ENCODE assay signal across 11 cellular contexts in the genomic region with DNA sequence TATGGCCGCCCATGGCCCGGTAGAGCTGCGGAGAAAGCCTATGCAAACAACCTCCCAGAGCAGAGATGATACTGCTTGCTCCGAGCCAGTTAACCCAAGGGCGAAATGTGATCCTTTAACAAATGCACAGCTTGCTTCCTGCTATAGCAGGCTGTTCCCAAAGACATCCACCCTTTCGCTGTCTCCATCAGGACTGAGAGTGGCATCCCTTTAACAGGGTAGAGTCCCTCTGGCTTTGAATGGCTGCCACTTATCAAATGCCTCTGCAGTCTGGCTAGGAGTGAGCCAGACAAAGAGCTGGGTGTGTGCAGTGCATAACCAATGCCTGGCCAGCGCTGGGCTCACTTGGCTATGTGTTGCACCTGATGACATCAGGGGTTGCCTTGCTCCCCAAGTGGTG.
DNase-seq lines count a peak whose midpoint lies in the region; FAIRE-seq and TF ChIP-seq lines count a peak whose summit lies in the region.
"Had no signal": no experiment of that assay in that cellular context is flagged by ENCODE, and none has a peak within 500 bp of the region (broad histone marks: within the 10 kb centered on the region; RNA-seq: fewer than 3 reads in every experiment).

No MANE protein-coding gene starts in this region.

- no peak overlapping the region for H3K18ac ChIP-seq in H1 (ENCODE audit: extremely low read depth, low read length)

- H3K79me1 ChIP-seq in H1 (ENCODE audit: low read depth, low read length) = no peaks in the 10 kb centered on the region

- no peaks in the 10 kb centered on the region for H3K9me3 ChIP-seq in HEK293 (ENCODE audit: control insufficient read depth, insufficient read depth, low read depth, low read length)
- H3K9me3 ChIP-seq in H1 (ENCODE audit: insufficient read depth in 2 of 2, low read depth in 1 of 2, low read length in 1 of 2) = no peaks in the 10 kb centered on the region
- H3K9me3 ChIP-seq in BE2C = no peaks in the 10 kb centered on the region

- no peak overlapping the region for H4K5ac ChIP-seq in H1 (ENCODE audit: insufficient read length, low read depth, low read length)

- H2BK5ac ChIP-seq in H1 (ENCODE audit: low read depth, low read length) = no peak overlapping the region

- no peak overlapping the region for H2AK5ac ChIP-seq in H1 (ENCODE audit: low read depth, low read length)

- H3K27ac ChIP-seq in HEK293 (ENCODE audit: extremely low read depth, low read depth, low read length) (no peak overlapping the region), H1 (ENCODE audit: low read depth, low read length) (no peak overlapping the region)

- H3K23me2 ChIP-seq in H1 (ENCODE audit: low read depth, low read length) = no peaks in the 10 kb centered on the region

- POLR2A ChIA-PET in HEK293 (lab: Yijun Ruan, JAX) (interaction anchor here (0.6 kb wide), 1 partner anchor 209 kb away, joined by 3 read pairs; no protein-coding TSS in a partner anchor), H1 (lab: Charles Lee; ENCODE audit: partially characterized antibody) (no interaction called here)

- TF ChIP-seq POLR2A in H1 (IDR thresholded peaks at IDR 0.05; ENCODE audit: control extremely low read depth in 1 of 2, low read depth in 2 of 2, low read length in 2 of 2) = no peak

- 0 out of 2 replicates have a peak overlapping the region, but pooled peaks have one; percentile 43 for H2BK20ac ChIP-seq in H1 (ENCODE audit: low read length)

- H3K79me2 ChIP-seq in H1 (ENCODE audit: control insufficient read depth in 1 of 2, insufficient read depth in 2 of 2, low read length in 2 of 2) = no peaks in the 10 kb centered on the region

- TF ChIP-seq EP300 in H1 (IDR thresholded peaks at IDR 0.05; ENCODE audit: borderline replicate concordance in 1 of 2, low read depth in 2 of 2, low read length in 2 of 2) = no peak

- H3K4me3 ChIP-seq in HEK293 (ENCODE audit: low read depth, low read length) = no peak overlapping the region
- H3K4me3 ChIP-seq in H1 (ENCODE audit: extremely low read depth in 1 of 4, insufficient read depth in 2 of 4, low read depth in 3 of 4, low read length in 4 of 4) = no peak overlapping the region
- no peak overlapping the region for H3K4me3 ChIP-seq in BE2C (ENCODE audit: low read depth, low read length)

- H2AFZ ChIP-seq in H1 (ENCODE audit: low read length) = 0 out of 2 replicates have a peak overlapping the region, but pooled peaks have one; percentile 26

- no peak overlapping the region for H3K4me3 Mint-ChIP-seq in progenitor cell of endocrine pancreas (ENCODE audit: low read depth)

- H3K9ac ChIP-seq in H1 (replicated peaks in 1 of 4; ENCODE audit: extremely low read depth in 1 of 4, low read depth in 3 of 4, low read length in 3 of 4) = peak overlapping the region in 1 of 4 experiments; percentile 38; a peak in 1 of 7 replicates

- no peak overlapping the region for H3K4ac ChIP-seq in H1 (replicated peaks; ENCODE audit: insufficient read length, low read depth, low read length)

- H3K56ac ChIP-seq in H1 (replicated peaks; ENCODE audit: insufficient read length, low read depth, low read length) = no peak overlapping the region

- no peaks in the 10 kb centered on the region for H3K27me3 ChIP-seq in H1 (replicated peaks in 1 of 4; ENCODE audit: control insufficient read depth in 3 of 4, extremely low read depth in 1 of 4, insufficient read depth in 3 of 4, low read length in 3 of 4)
- H3K27me3 ChIP-seq in BE2C = no peaks in the 10 kb centered on the region

- DNase-seq in NCI-H2171 treated with DMSO at 0.1 percent for 48 hours (lab: John Stamatoyannopoulos, UW) (peak; percentile 92), H1 (ENCODE audit: low read depth in 1 of 2, low spot score in 2 of 2) (no peak), progenitor cell of endocrine pancreas (ENCODE audit: low spot score, unreplicated experiment) (no peak), BE2C (no peak), GF-D8 (lab: John Stamatoyannopoulos, UW) (no peak), GM19240 (ENCODE audit: insufficient read length, low spot score) (no peak)
- no peak for DNase-seq in stimulated activated naive CD4-positive, alpha-beta T cell (lab: John Stamatoyannopoulos, UW)
- DNase-seq: activated naive CD4-positive, alpha-beta T cell treated with anti-CD3 and anti-CD28 coated beads, Interleukin-2, amount 50 U/mL, for 16 hours; central memory CD4-positive, alpha-beta T cell; T-helper 9 cell had no signal

- CTCF ChIA-PET in HEK293 (lab: Yijun Ruan, JAX) (interaction anchor here (0.6 to 3.4 kb wide), 5 partner anchors 8 to 204 kb away, joined by 3 to 19 read pairs (median 11); no protein-coding TSS in a partner anchor), H1 (lab: Charles Lee; ENCODE audit: partially characterized antibody) (interaction anchor here (0.6 to 11.7 kb wide), 10 partner anchors 10 to 121 kb away, joined by 3 to 416 read pairs (median 6); no protein-coding TSS in a partner anchor)

- no peak for FAIRE-seq in H1 (lab: Jason Lieb, UNC)

- 85% methylated on average over 7 of the region's 7 CpGs; no CpG with 5 or more reads in 1 of the 2 experiments for WGBS in H1 (ENCODE audit: extremely low coverage in 1 of 2, insufficient coverage in 1 of 2, insufficient read length in 1 of 2, insufficient replicate concordance in 2 of 2, low coverage in 1 of 2, low lambda C conversion rate in 2 of 2, missing lambda C conversion rate in 1 of 2), 2 experiments

- no peak overlapping the region for H3K4me2 ChIP-seq in H1 (ENCODE audit: insufficient read depth in 1 of 2, low read depth in 2 of 2, low read length in 2 of 2)

- TF ChIP-seq CTCF in HEK293 (tag by site-specific recombination; IDR thresholded peaks at IDR 0.05) (no peak), H1 (IDR thresholded peaks at IDR 0.05; ENCODE audit: control extremely low read depth in 1 of 3, insufficient read depth in 1 of 3, low read depth in 1 of 3, low read length in 3 of 3) (no peak), progenitor cell of endocrine pancreas (IDR thresholded peaks at IDR 0.05; ENCODE audit: unreplicated experiment) (no peak), BE2C (IDR thresholded peaks at IDR 0.05; ENCODE audit: low read depth, low read length) (no peak)

- no peak overlapping the region for H4K91ac ChIP-seq in H1 (replicated peaks; ENCODE audit: insufficient read length, low read length)

- peak overlapping the region; percentile 42 for H3K27ac Mint-ChIP-seq in progenitor cell of endocrine pancreas

- H4K20me1 ChIP-seq in H1 (replicated peaks in 1 of 2; ENCODE audit: control insufficient read depth in 1 of 2, insufficient read depth in 2 of 2, low read length in 2 of 2) = no peaks in the 10 kb centered on the region

- H2BK12ac ChIP-seq in H1 (ENCODE audit: low read depth, low read length) = peak overlapping the region; percentile 17; the same call in 1 of the 2 replicates

- H3K36me3 ChIP-seq in HEK293 (ENCODE audit: control insufficient read depth in 2 of 2, insufficient read depth in 1 of 2, low read length in 2 of 2) (no peaks in the 10 kb centered on the region), H1 (ENCODE audit: control insufficient read depth in 2 of 4, insufficient read depth in 4 of 4, low read length in 3 of 4) (no peaks in the 10 kb centered on the region), BE2C (no peaks in the 10 kb centered on the region)

- no peak overlapping the region for H2BK15ac ChIP-seq in H1 (ENCODE audit: low read length)

- no peaks in the 10 kb centered on the region for H3K4me1 ChIP-seq in HEK293 (ENCODE audit: control insufficient read depth, insufficient read depth, low read length)
- peaks cover 0 to 6% (median 2%) of the 10 kb centered on the region in 4 experiments; a peak in 1 of 7 replicates for H3K4me1 ChIP-seq in H1 (replicated peaks in 1 of 4; ENCODE audit: control insufficient read depth in 3 of 4, insufficient read depth in 4 of 4, low read length in 3 of 4)
- H3K4me1 ChIP-seq in BE2C = no peaks in the 10 kb centered on the region

- no peak for TF ChIP-seq RAD21 in H1 (IDR thresholded peaks at IDR 0.05 in 1 of 2, conservative IDR thresholded peaks at IDR 0.05 in 1 of 2; ENCODE audit: low read depth in 2 of 2, low read length in 2 of 2)

- peaks cover 10% of the 10 kb centered on the region for H3K27me3 Mint-ChIP-seq in progenitor cell of endocrine pancreas

- no peak overlapping the region for H3K14ac ChIP-seq in H1 (ENCODE audit: insufficient read length)

- peaks cover 21% of the 10 kb centered on the region for H3K4me1 Mint-ChIP-seq in progenitor cell of endocrine pancreas (ENCODE audit: low read depth)

- no peaks in the 10 kb centered on the region for H3K36me3 Mint-ChIP-seq in progenitor cell of endocrine pancreas (ENCODE audit: insufficient read depth)

- no peak overlapping the region for H4K8ac ChIP-seq in H1 (ENCODE audit: extremely low read depth, insufficient read depth, low read length)

- no peak overlapping the region for H3K23ac ChIP-seq in H1 (ENCODE audit: insufficient read length)

- H2BK120ac ChIP-seq in H1 (replicated peaks; ENCODE audit: low read depth, low read length) = no peak overlapping the region

- no peaks in the 10 kb centered on the region for H3K9me3 Mint-ChIP-seq in progenitor cell of endocrine pancreas (ENCODE audit: low read depth)

TF ChIP-seq in HEK293, 187 proteins besides CTCF, POLR2A, EP300 and RAD21 (continues in another document):
- TF ChIP-seq, protein P1, sequence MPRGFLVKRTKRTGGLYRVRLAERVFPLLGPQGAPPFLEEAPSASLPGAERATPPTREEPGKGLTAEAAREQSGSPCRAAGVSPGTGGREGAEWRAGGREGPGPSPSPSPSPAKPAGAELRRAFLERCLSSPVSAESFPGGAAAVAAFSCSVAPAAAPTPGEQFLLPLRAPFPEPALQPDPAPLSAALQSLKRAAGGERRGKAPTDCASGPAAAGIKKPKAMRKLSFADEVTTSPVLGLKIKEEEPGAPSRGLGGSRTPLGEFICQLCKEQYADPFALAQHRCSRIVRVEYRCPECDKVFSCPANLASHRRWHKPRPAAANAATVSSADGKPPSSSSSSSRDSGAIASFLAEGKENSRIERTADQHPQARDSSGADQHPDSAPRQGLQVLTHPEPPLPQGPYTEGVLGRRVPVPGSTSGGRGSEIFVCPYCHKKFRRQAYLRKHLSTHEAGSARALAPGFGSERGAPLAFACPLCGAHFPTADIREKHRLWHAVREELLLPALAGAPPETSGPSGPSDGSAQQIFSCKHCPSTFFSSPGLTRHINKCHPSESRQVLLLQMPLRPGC (tag by site-specific recombination; IDR thresholded peaks at IDR 0.05) = no peak

TF ChIP-seq in H1, 55 proteins besides CTCF, POLR2A, EP300 and RAD21:
- TF ChIP-seq TAF1 (IDR thresholded peaks at IDR 0.05; ENCODE audit: low read depth, low read length) = no peak
- no peak for TF ChIP-seq SAP30 (IDR thresholded peaks at IDR 0.05; ENCODE audit: insufficient read depth, insufficient replicate concordance, low read length)
- no peak for TF ChIP-seq CBX5 (IDR thresholded peaks at IDR 0.05; ENCODE audit: low read depth, low read length)
- no peak for TF ChIP-seq SP2 (IDR thresholded peaks at IDR 0.05; ENCODE audit: low read length)
- no peak for TF ChIP-seq ASH2L (IDR thresholded peaks at IDR 0.05; ENCODE audit: low read length)
